Comparison of ENCODE assay signal across 1 cellular context in the genomic region with DNA sequence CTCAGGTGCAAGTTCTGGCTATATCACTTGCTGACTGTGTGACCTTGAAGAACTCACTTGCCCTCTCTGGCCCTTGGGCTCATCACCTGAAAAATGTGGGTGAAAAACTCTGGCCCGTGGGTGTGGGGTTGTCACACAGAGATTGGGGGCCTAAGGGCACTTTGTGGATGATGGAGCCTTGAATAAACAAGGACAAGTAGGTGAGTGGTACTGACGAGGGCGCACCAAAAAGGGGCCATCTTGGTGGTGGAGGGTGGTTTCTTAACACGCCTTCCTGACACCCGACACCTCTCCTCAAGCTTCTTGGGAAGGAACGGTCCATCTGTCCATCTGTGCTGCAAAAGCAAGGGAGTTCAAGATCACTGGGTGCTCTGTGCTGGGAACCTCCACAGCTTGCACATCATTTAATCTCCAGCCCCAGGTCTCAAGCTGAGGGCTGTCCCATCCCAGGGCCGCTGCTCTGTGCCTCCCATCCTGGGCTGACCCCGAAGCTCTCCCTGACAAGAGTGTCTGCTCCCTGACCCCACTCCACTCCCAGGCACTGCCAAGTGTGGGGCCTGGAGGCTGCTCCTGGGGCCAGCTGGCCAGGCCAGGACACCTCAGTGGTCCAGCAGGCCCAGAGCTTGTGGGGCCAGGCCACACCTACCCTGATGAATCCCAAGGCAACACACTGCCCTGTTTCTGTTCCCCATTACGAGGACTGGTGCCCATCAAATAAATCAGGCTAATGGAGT.
A peak's percentile ranks its signal among the peaks of the same experiment; 100 is the strongest.
TF ChIP-seq lines count a peak whose summit lies in the region.

No MANE protein-coding gene starts in this region.

TF ChIP-seq in H1, 55 proteins besides CTCF, POLR2A, EP300 and RAD21:
- no peak for TF ChIP-seq CTBP2 (IDR thresholded peaks at IDR 0.05; ENCODE audit: borderline replicate concordance, insufficient read depth, insufficient read length, low read length)
- no peak for TF ChIP-seq JUND (IDR thresholded peaks at IDR 0.05; ENCODE audit: low read length)
- TF ChIP-seq YY1 (IDR thresholded peaks at IDR 0.05; ENCODE audit: low read depth, low read length), result 0 out of 2 replicates have a peak, but pooled peaks have one; percentile 20
- TF ChIP-seq KDM1A (IDR thresholded peaks at IDR 0.05; ENCODE audit: borderline replicate concordance, low read length), result 0 out of 2 replicates have a peak, but pooled peaks have one; percentile 21
